In the genomic region with DNA sequence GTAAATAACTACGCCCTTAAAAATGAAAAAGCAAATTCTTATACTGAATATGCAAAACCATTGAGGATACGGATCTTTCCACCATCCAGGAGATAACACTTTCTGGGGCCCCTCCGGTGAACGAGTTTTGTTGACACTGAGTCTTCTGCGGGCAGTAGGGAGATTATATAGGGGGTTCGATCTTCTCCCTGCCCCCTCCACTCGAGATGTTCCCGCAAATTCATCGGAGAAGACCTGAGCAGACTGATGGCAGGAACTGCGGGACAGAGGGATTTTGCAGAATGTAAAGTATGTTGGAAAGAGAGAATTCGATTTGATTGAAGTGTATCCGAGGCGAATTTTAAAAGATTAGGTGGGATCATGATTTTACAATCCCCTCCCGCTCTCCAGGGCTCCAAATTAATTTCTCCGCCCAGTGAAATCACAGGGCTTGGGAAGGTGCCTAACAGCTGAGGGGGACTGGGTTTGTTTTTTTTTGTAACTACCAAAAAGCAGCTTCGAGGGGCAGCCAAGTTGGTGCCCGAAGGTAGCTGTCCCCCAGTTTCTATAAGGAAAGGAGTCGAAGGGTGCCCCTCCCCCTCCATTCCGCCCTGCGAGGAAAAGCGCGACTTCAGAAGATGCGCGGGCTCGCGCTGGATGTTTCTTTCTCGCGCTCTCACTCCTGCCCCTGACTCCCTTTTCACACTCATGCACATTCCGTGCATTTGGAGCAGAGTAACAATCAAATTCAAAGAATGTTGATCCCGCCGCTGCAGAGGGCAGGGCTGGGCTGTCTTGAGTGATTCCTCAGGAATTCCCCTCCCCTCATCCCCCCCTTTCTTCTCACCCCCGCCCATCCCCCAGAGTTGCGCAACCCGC, we compare ENCODE assay signal across 8 cellular contexts. TPM values are rescaled to one million over a fixed set of nuclear protein-coding genes. Genes with fewer than 3 reads are reported as not detected.
DNase-seq lines count a peak whose midpoint lies in the region; ATAC-seq, FAIRE-seq and TF ChIP-seq lines count a peak whose summit lies in the region.

No MANE protein-coding gene starts in this region.

- H3K9me3 ChIP-seq in CD4-positive, alpha-beta memory T cell (ENCODE audit: control insufficient read depth in 1 of 2, low read length in 2 of 2), result no peaks in the 10 kb centered on the region

- peaks cover 8% of the 10 kb centered on the region for H3K27me3 ChIP-seq in CD4-positive, alpha-beta memory T cell (ENCODE audit: insufficient read depth, low read length)

- intact Hi-C loops in CD4-positive, alpha-beta memory T cell (cut with micrococcal nuclease), result loop anchor here (1.0 kb wide), 1 partner anchor 60 kb away; a partner anchor contains a TSS

- peaks cover 22% of the 10 kb centered on the region for H3K4me1 ChIP-seq in CD4-positive, alpha-beta memory T cell (ENCODE audit: insufficient read depth, low read length)

- H3K27ac Mint-ChIP-seq in CD4-positive, alpha-beta memory T cell, result peak overlapping the region; percentile 27 to 99 (median 93)
- peak overlapping the region; percentile 82 for H3K27ac Mint-ChIP-seq in memory B cell

- H3K36me3 Mint-ChIP-seq in CD4-positive, alpha-beta memory T cell, result peaks cover 0 to 5% of the 10 kb centered on the region in 2 donors
- no peaks in the 10 kb centered on the region for H3K36me3 Mint-ChIP-seq in memory B cell

- DNase-seq in CD4-positive, alpha-beta memory T cell, result peak in 2 of 5 donors; percentile 10 to 40
- no peak for DNase-seq in LNCaP clone FGC (ENCODE audit: low read depth)
- no peak for DNase-seq in astrocyte of the spinal cord (ENCODE audit: low read depth, low spot score)
- DNase-seq in memory B cell (ENCODE audit: low spot score in 2 of 2), result peak in 1 of 2 donors; percentile 1
- peak; percentile 37 for DNase-seq in urothelium cell line (ENCODE audit: low spot score)
- DNase-seq in HT-29 (ENCODE audit: low spot score), result no peak
- no peak for DNase-seq in 8988T
- DNase-seq in SHP77 treated with DMSO at 0.1 percent for 48 hours (lab: John Stamatoyannopoulos, UW), result no peak

- peaks cover 8 to 30% (median 9%) of the 10 kb centered on the region in 4 donors for H3K4me1 Mint-ChIP-seq in CD4-positive, alpha-beta memory T cell
- H3K4me1 Mint-ChIP-seq in memory B cell, result peaks cover 12% of the 10 kb centered on the region

- H3K9me3 Mint-ChIP-seq in CD4-positive, alpha-beta memory T cell, result peaks cover 0 to 2% (median 0%) of the 10 kb centered on the region in 8 donors
- H3K9me3 Mint-ChIP-seq in memory B cell, result no peaks in the 10 kb centered on the region

- POLR2A ChIA-PET in CD4-positive, alpha-beta memory T cell (lab: Charles Lee; ENCODE audit: partially characterized antibody), result interaction anchor here (0.7 to 4.2 kb wide), 6 partner anchors 20 to 176 kb away, joined by 3 to 41 read pairs (median 4); a partner anchor contains a TSS

- TF ChIP-seq CTCF in LNCaP clone FGC (IDR thresholded peaks at IDR 0.05; ENCODE audit: control insufficient read depth, extremely low read depth, insufficient read depth) (no peak), astrocyte of the spinal cord (IDR thresholded peaks at IDR 0.05; ENCODE audit: low read depth, low read length) (no peak)

- H3K27ac ChIP-seq in CD4-positive, alpha-beta memory T cell (ENCODE audit: low read depth, low read length), result no peak overlapping the region

- CTCF ChIA-PET in CD4-positive, alpha-beta memory T cell (lab: Charles Lee; ENCODE audit: partially characterized antibody), result interaction anchor here (1.1 to 3.1 kb wide), 7 partner anchors 9 to 96 kb away, joined by 3 to 21 read pairs (median 4); a partner anchor contains a TSS

- peak overlapping the region; percentile 42 to 52 for H3K4me3 ChIP-seq in CD4-positive, alpha-beta memory T cell (ENCODE audit: low read length in 2 of 2)
- H3K4me3 ChIP-seq in LNCaP clone FGC (ENCODE audit: low read depth, low read length) (peak overlapping the region; percentile 38), astrocyte of the spinal cord (ENCODE audit: low read depth, low read length) (peak overlapping the region; percentile 19)

- ATAC-seq in memory B cell (ENCODE audit: low read depth), result no peak

- no peaks in the 10 kb centered on the region for H3K36me3 ChIP-seq in CD4-positive, alpha-beta memory T cell (ENCODE audit: insufficient read depth, low read length)

- no peak for FAIRE-seq in urothelium cell line (lab: Jason Lieb, UNC)

- H3K27me3 Mint-ChIP-seq in CD4-positive, alpha-beta memory T cell, result peaks cover 4 to 5% of the 10 kb centered on the region in 2 donors
- peaks cover 13% of the 10 kb centered on the region for H3K27me3 Mint-ChIP-seq in memory B cell

- in situ Hi-C loops in astrocyte of the spinal cord (cut with HindIII; ENCODE audit: low sequenced_read_pairs), result no loop called here

- peak overlapping the region; percentile 80 to 96 (median 87) for H3K4me3 Mint-ChIP-seq in CD4-positive, alpha-beta memory T cell
- peak overlapping the region; percentile 84 for H3K4me3 Mint-ChIP-seq in memory B cell

RNA-seq across cellular contexts. Expression of a gene that starts 1.2 kb away (rescaled TPM):
- 1 to 10 TPM in 1 of 2 experiments, under 1 TPM in 1; 0.76 to 1.1 TPM for total RNA-seq in CD4-positive, alpha-beta memory T cell
- under 1 TPM; 0.27 to 0.80 TPM for polyA plus RNA-seq in CD4-positive, alpha-beta memory T cell
- total RNA-seq in HT-29 (2014; rRNA removed; shearing (Covaris generic)), result not detected in 2 replicates

RNA-seq across cellular contexts. Expression of a gene that starts 51.8 kb away (rescaled TPM):
- total RNA-seq in CD4-positive, alpha-beta memory T cell, result not detected
- polyA plus RNA-seq in CD4-positive, alpha-beta memory T cell, result not detected
- not detected in 2 replicates for total RNA-seq in HT-29 (2014; rRNA removed; shearing (Covaris generic))

RNA-seq across cellular contexts. Expression of a gene that starts 59.5 kb away (rescaled TPM):
- total RNA-seq in CD4-positive, alpha-beta memory T cell, result 10 to 100 TPM; 33.5 to 34.6 TPM
- polyA plus RNA-seq in CD4-positive, alpha-beta memory T cell, result 10 to 100 TPM in 1 of 2 donors, 1 to 10 TPM in 1; 9.5 to 19.7 TPM
- 6.1 TPM in 2 replicates for total RNA-seq in HT-29 (2014; rRNA removed; shearing (Covaris generic))
